In the genomic region with DNA sequence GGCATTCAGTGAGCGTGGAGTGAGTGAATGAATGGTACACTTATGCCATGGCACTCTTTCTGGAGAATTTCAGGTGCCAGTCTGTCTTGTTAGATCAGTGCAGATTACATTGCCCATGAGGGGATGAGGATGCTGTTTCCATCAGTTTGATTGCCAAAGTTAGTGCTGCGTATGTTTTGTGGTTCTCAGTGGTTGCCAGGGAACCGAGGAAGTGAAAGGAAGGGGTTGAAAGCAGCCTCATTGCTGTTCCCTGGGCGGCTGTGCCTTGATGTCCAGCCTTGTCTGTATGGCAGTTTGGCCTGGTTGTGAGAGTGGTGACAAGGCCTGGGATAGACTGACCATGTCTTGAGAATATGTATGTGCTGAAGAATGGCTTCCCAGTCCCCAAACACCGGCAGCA, we compare ENCODE assay signal across 9 cellular contexts. TPM values are rescaled to one million over a fixed set of nuclear protein-coding genes. Genes with fewer than 3 reads are reported as not detected.
A peak's percentile ranks its signal among the peaks of the same experiment; 100 is the strongest.
DNase-seq lines count a peak whose midpoint lies in the region; ATAC-seq and TF ChIP-seq lines count a peak whose summit lies in the region.
"Had no signal": no experiment of that assay in that cellular context is flagged by ENCODE, and none has a peak within 500 bp of the region (broad histone marks: within the 10 kb centered on the region; RNA-seq: fewer than 3 reads in every experiment).

No MANE protein-coding gene starts in this region.

- WGBS in right lobe of liver (ENCODE audit: insufficient coverage, low coverage, low lambda C conversion rate, missing lambda C conversion rate) = 80% methylated on average over 3 of the region's 5 CpGs

- H3K36me3 Mint-ChIP-seq in activated CD4-positive, alpha-beta T cell treated with anti-CD3 and anti-CD28 coated beads for 36 hours (ENCODE audit: low read depth) = peaks cover 6% of the 10 kb centered on the region
- H3K36me3 Mint-ChIP-seq in activated T-helper 2 cell treated with anti-CD3 and anti-CD28 coated beads, Interferon-gamma antibody, Interleukin-2, Interleukin-4, amounts not matched to agents 10 μg/mL and 5 μg/mL and 100 μg/mL, durations not matched to agents 14 hours and 24 hours and 36 hours (ENCODE audit: low read depth) = peaks cover 12% of the 10 kb centered on the region

- no peak for ATAC-seq in activated CD4-positive, alpha-beta T cell treated with anti-CD3 and anti-CD28 coated beads for 36 hours
- peak in 1 of 4 donors; percentile 3 for ATAC-seq in right lobe of liver
- ATAC-seq in HG03354 (IDR thresholded peaks at IDR 0.05; ENCODE audit: poor library complexity, severe bottlenecking, unreplicated experiment) = no peak

- H3K4me3 ChIP-seq in right lobe of liver = no peak overlapping the region

- TF ChIP-seq POLR2A in right lobe of liver (IDR thresholded peaks at IDR 0.05) = no peak

- H3K36me3 ChIP-seq in right lobe of liver = no peaks in the 10 kb centered on the region

- no peaks in the 10 kb centered on the region for H3K9me3 ChIP-seq in right lobe of liver

- peak overlapping the region; percentile 15 to 91 (median 90) for H3K27ac ChIP-seq in right lobe of liver

- CTCF ChIA-PET in activated CD4-positive, alpha-beta T cell treated with anti-CD3 and anti-CD28 coated beads for 36 hours (lab: Charles Lee) = interaction anchor here (1.1 to 3.4 kb wide), 2 partner anchors 20 to 29 kb away, joined by 4 to 26 read pairs; no protein-coding TSS in a partner anchor

- POLR2A ChIA-PET in activated CD4-positive, alpha-beta T cell treated with anti-CD3 and anti-CD28 coated beads for 36 hours (lab: Charles Lee) = no interaction called here

- DNase-seq in activated CD4-positive, alpha-beta T cell treated with anti-CD3 and anti-CD28 coated beads for 36 hours = peak; percentile 43
- DNase-seq in activated CD4-positive, alpha-beta T cell treated with anti-CD3 and anti-CD28 coated beads, Interleukin-2, amount 50 U/mL, for 4 hours = no peak
- peak; percentile 11 for DNase-seq in activated T-helper 2 cell treated with anti-CD3 and anti-CD28 coated beads, Interferon-gamma antibody, Interleukin-2, Interleukin-4, amounts not matched to agents 10 μg/mL and 5 μg/mL and 100 μg/mL, durations not matched to agents 14 hours and 24 hours and 36 hours (ENCODE audit: low spot score)
- no peak for DNase-seq in right lobe of liver
- DNase-seq in stromal cell of bone marrow (ENCODE audit: low read depth) = peak; percentile 54
- no peak for DNase-seq in COLO829 (ENCODE audit: low spot score)
- DNase-seq in GM19240 (ENCODE audit: insufficient read length, low spot score) = no peak
- DNase-seq: ACHN had no signal

- no peaks in the 10 kb centered on the region for H3K27me3 ChIP-seq in right lobe of liver

- TF ChIP-seq CTCF in right lobe of liver (IDR thresholded peaks at IDR 0.05) = no peak

- H3K27me3 Mint-ChIP-seq in activated CD4-positive, alpha-beta T cell treated with anti-CD3 and anti-CD28 coated beads for 36 hours = no peaks in the 10 kb centered on the region
- no peaks in the 10 kb centered on the region for H3K27me3 Mint-ChIP-seq in activated T-helper 2 cell treated with anti-CD3 and anti-CD28 coated beads, Interferon-gamma antibody, Interleukin-2, Interleukin-4, amounts not matched to agents 10 μg/mL and 5 μg/mL and 100 μg/mL, durations not matched to agents 14 hours and 24 hours and 36 hours (ENCODE audit: low read depth)

- no peaks in the 10 kb centered on the region for H3K9me3 Mint-ChIP-seq in activated CD4-positive, alpha-beta T cell treated with anti-CD3 and anti-CD28 coated beads for 36 hours (ENCODE audit: low read depth)
- H3K9me3 Mint-ChIP-seq in activated T-helper 2 cell treated with anti-CD3 and anti-CD28 coated beads, Interferon-gamma antibody, Interleukin-2, Interleukin-4, amounts not matched to agents 10 μg/mL and 5 μg/mL and 100 μg/mL, durations not matched to agents 14 hours and 24 hours and 36 hours = no peaks in the 10 kb centered on the region

- H3K4me1 Mint-ChIP-seq in activated CD4-positive, alpha-beta T cell treated with anti-CD3 and anti-CD28 coated beads for 36 hours = peaks cover 81% of the 10 kb centered on the region
- H3K4me1 Mint-ChIP-seq in activated T-helper 2 cell treated with anti-CD3 and anti-CD28 coated beads, Interferon-gamma antibody, Interleukin-2, Interleukin-4, amounts not matched to agents 10 μg/mL and 5 μg/mL and 100 μg/mL, durations not matched to agents 14 hours and 24 hours and 36 hours (ENCODE audit: low read depth) = peaks cover 55% of the 10 kb centered on the region

- H3K27ac Mint-ChIP-seq in activated CD4-positive, alpha-beta T cell treated with anti-CD3 and anti-CD28 coated beads for 36 hours = no peak overlapping the region
- peak overlapping the region; percentile 22 for H3K27ac Mint-ChIP-seq in activated T-helper 2 cell treated with anti-CD3 and anti-CD28 coated beads, Interferon-gamma antibody, Interleukin-2, Interleukin-4, amounts not matched to agents 10 μg/mL and 5 μg/mL and 100 μg/mL, durations not matched to agents 14 hours and 24 hours and 36 hours

- no peak overlapping the region for H3K4me3 Mint-ChIP-seq in activated CD4-positive, alpha-beta T cell treated with anti-CD3 and anti-CD28 coated beads for 36 hours
- H3K4me3 Mint-ChIP-seq in activated T-helper 2 cell treated with anti-CD3 and anti-CD28 coated beads, Interferon-gamma antibody, Interleukin-2, Interleukin-4, amounts not matched to agents 10 μg/mL and 5 μg/mL and 100 μg/mL, durations not matched to agents 14 hours and 24 hours and 36 hours (ENCODE audit: low read depth) = no peak overlapping the region

- intact Hi-C loops in activated CD4-positive, alpha-beta T cell treated with anti-CD3 and anti-CD28 coated beads for 36 hours (cut with DNase I, micrococcal nuclease) = no loop called here
- intact Hi-C loops in activated T-helper 2 cell treated with anti-CD3 and anti-CD28 coated beads, Interferon-gamma antibody, Interleukin-2, Interleukin-4, amounts not matched to agents 10 μg/mL and 5 μg/mL and 100 μg/mL, durations not matched to agents 14 hours and 24 hours and 36 hours (cut with micrococcal nuclease) = no loop called here
- intact Hi-C loops in right lobe of liver (cut with DNase I) = no loop called here

- peaks cover 0 to 87% (median 21%) of the 10 kb centered on the region in 4 donors for H3K4me1 ChIP-seq in right lobe of liver

RNA-seq across cellular contexts. Expression of gene WBP1L, which starts 30.2 kb away (rescaled TPM):
- total RNA-seq in activated CD4-positive, alpha-beta T cell treated with anti-CD3 and anti-CD28 coated beads for 36 hours = 10 to 100 TPM; 14.9 to 16.4 TPM
- total RNA-seq in activated T-helper 2 cell treated with anti-CD3 and anti-CD28 coated beads, Interferon-gamma antibody, Interleukin-2, Interleukin-4, amounts not matched to agents 10 μg/mL and 5 μg/mL and 100 μg/mL, durations not matched to agents 14 hours and 24 hours and 36 hours = 18.0 and 19.9 TPM in 2 replicates
- total RNA-seq in right lobe of liver = 10 to 100 TPM; 24.1 to 58.4 (median 32.8) TPM

RNA-seq across cellular contexts. Expression of gene SFXN2, which starts 59.5 kb away (rescaled TPM):
- 10 to 100 TPM; 18.2 to 20.7 TPM for total RNA-seq in activated CD4-positive, alpha-beta T cell treated with anti-CD3 and anti-CD28 coated beads for 36 hours
- total RNA-seq in activated T-helper 2 cell treated with anti-CD3 and anti-CD28 coated beads, Interferon-gamma antibody, Interleukin-2, Interleukin-4, amounts not matched to agents 10 μg/mL and 5 μg/mL and 100 μg/mL, durations not matched to agents 14 hours and 24 hours and 36 hours = 52.2 and 54.0 TPM in 2 replicates
- total RNA-seq in right lobe of liver = 10 to 100 TPM in 4 of 6 experiments, 1 to 10 TPM in 2; 7.1 to 29.7 (median 16.5) TPM

RNA-seq across cellular contexts. Expression of gene ARL3, which starts 59.8 kb away (rescaled TPM):
- total RNA-seq in activated CD4-positive, alpha-beta T cell treated with anti-CD3 and anti-CD28 coated beads for 36 hours = 1 to 10 TPM; 6.4 to 6.9 TPM
- total RNA-seq in activated T-helper 2 cell treated with anti-CD3 and anti-CD28 coated beads, Interferon-gamma antibody, Interleukin-2, Interleukin-4, amounts not matched to agents 10 μg/mL and 5 μg/mL and 100 μg/mL, durations not matched to agents 14 hours and 24 hours and 36 hours = 11.1 and 12.2 TPM in 2 replicates
- total RNA-seq in right lobe of liver = 1 to 10 TPM; 1.1 to 3.3 (median 2.3) TPM

Comparison
In these comparisons a context has a peak if more than half of its experiments do, and no peak if none do; other contexts are left out.
1. DNase-seq: peak in activated CD4-positive, alpha-beta T cell treated with anti-CD3 and anti-CD28 coated beads for 36 hours (single experiment), activated T-helper 2 cell treated with anti-CD3 and anti-CD28 coated beads, Interferon-gamma antibody, Interleukin-2, Interleukin-4, amounts not matched to agents 10 μg/mL and 5 μg/mL and 100 μg/mL, durations not matched to agents 14 hours and 24 hours and 36 hours (single experiment) and stromal cell of bone marrow (single experiment); none in activated CD4-positive, alpha-beta T cell treated with anti-CD3 and anti-CD28 coated beads, Interleukin-2, amount 50 U/mL, for 4 hours (0 of 2), right lobe of liver (0 of 3), COLO829 (single experiment) and GM19240 (single experiment).